26 cellular contexts compared by ENCODE assay signal in genomic region chr21:20802631-20803260, GRCh38.
DNase-seq lines count a peak whose midpoint lies in the region; ATAC-seq and TF ChIP-seq lines count a peak whose summit lies in the region.
"Had no signal": no experiment of that assay in that cellular context is flagged by ENCODE, and none has a peak within 500 bp of the region (broad histone marks: within the 10 kb centered on the region; RNA-seq: fewer than 3 reads in every experiment).

No MANE protein-coding gene starts in this region.

- ATAC-seq in GM23338, result no peak
- ATAC-seq: heart left ventricle; left lobe of liver; SK-N-SH treated with all-trans-retinoic acid at 6 μM for 48 hours; stimulated activated naive CD8-positive, alpha-beta T cell treated with anti-CD3 and anti-CD28 coated beads, Interleukin-15, Interleukin-2, amounts not matched to agents 100 U/mL and 50 U/mL, for 24 hours had no signal

- no peaks in the 10 kb centered on the region for H3K36me3 ChIP-seq in GM23338 (ENCODE audit: insufficient read depth)
- no peaks in the 10 kb centered on the region for H3K36me3 ChIP-seq in stomach smooth muscle (ENCODE audit: control insufficient read depth in 2 of 2, insufficient read depth in 2 of 2, low read length in 2 of 2)
- H3K36me3 ChIP-seq: heart left ventricle, MG63, tibial nerve had no signal

- intact Hi-C loops in activated CD4-positive, alpha-beta memory T cell treated with anti-CD3 and anti-CD28 coated beads for 36 hours (cut with micrococcal nuclease), result no loop called here

- TF ChIP-seq CTCF in GM23338 (conservative IDR thresholded peaks at IDR 0.05; ENCODE audit: low read depth in 2 of 2), result no peak

- H3K27me3 Mint-ChIP-seq in GM23338 (ENCODE audit: insufficient read depth, low read depth, poor library complexity), result peaks cover 2% of the 10 kb centered on the region
- no peaks in the 10 kb centered on the region for H3K27me3 Mint-ChIP-seq in activated CD4-positive, alpha-beta memory T cell treated with anti-CD3 and anti-CD28 coated beads for 36 hours

- H3K36me3 Mint-ChIP-seq in GM23338 (ENCODE audit: low read depth), result no peaks in the 10 kb centered on the region
- no peaks in the 10 kb centered on the region for H3K36me3 Mint-ChIP-seq in activated CD4-positive, alpha-beta memory T cell treated with anti-CD3 and anti-CD28 coated beads for 36 hours

- no peaks in the 10 kb centered on the region for H3K9me3 ChIP-seq in stomach smooth muscle (ENCODE audit: control insufficient read depth in 2 of 2, low read length in 2 of 2)
- H3K9me3 ChIP-seq: MG63, tibial nerve had no signal

- H3K27ac Mint-ChIP-seq in GM23338, result peak overlapping the region; percentile 3; the same call in 1 of the 2 replicates
- no peak overlapping the region for H3K27ac Mint-ChIP-seq in activated CD4-positive, alpha-beta memory T cell treated with anti-CD3 and anti-CD28 coated beads for 36 hours

- POLR2A ChIA-PET in activated CD4-positive, alpha-beta memory T cell treated with anti-CD3 and anti-CD28 coated beads for 36 hours (lab: Charles Lee), result no interaction called here

- H3K4me3 Mint-ChIP-seq in GM23338, result no peak overlapping the region
- no peak overlapping the region for H3K4me3 Mint-ChIP-seq in activated CD4-positive, alpha-beta memory T cell treated with anti-CD3 and anti-CD28 coated beads for 36 hours

- no peaks in the 10 kb centered on the region for H3K9me3 Mint-ChIP-seq in GM23338
- peaks cover 3% of the 10 kb centered on the region for H3K9me3 Mint-ChIP-seq in activated CD4-positive, alpha-beta memory T cell treated with anti-CD3 and anti-CD28 coated beads for 36 hours

- no peaks in the 10 kb centered on the region for H3K79me2 ChIP-seq in GM23338 (replicated peaks; ENCODE audit: insufficient read depth)

- DNase-seq in GM23338 (ENCODE audit: low spot score) (no peak), hypothalamus (lab: John Stamatoyannopoulos, UW) (peak in 28 of 51 donors; percentile 1 to 89 (median 16)), NCI-H2171 treated with DMSO at 0.1 percent for 48 hours (lab: John Stamatoyannopoulos, UW) (no peak), RKO (ENCODE audit: low spot score) (no peak)
- DNase-seq in activated CD4-positive, alpha-beta memory T cell treated with anti-CD3 and anti-CD28 coated beads for 36 hours, result no peak
- DNase-seq: activated CD4-positive, alpha-beta T cell treated with anti-CD3 and anti-CD28 coated beads for 4 hours; activated CD8-positive, alpha-beta memory T cell treated with anti-CD3 and anti-CD28 coated beads for 24 hours; activated gamma-delta T cell treated with Interleukin-2 at 50 U/mL for 16 hours; DND-41; effector CD8-positive, alpha-beta T cell; HCEC 1CT; heart left ventricle; KBM-7; mesendoderm; MG63; NCI-H2081; NCI-H345; NCI-H82; stimulated activated naive CD8-positive, alpha-beta T cell treated with anti-CD3 and anti-CD28 coated beads, Interleukin-15, Interleukin-2, amounts not matched to agents 100 U/mL and 50 U/mL, for 24 hours; T-helper 2 cell had no signal

- peak overlapping the region; percentile 86 for H2AFZ ChIP-seq in GM23338

- H3K4me3 ChIP-seq in GM23338 (no peak overlapping the region), stomach smooth muscle (ENCODE audit: low read length in 2 of 2) (peak overlapping the region; percentile 1 to 52)
- H3K4me3 ChIP-seq: heart left ventricle, MG63, tibial nerve had no signal

- H3F3A ChIP-seq in GM23338 (replicated peaks; ENCODE audit: low read depth), result no peaks in the 10 kb centered on the region

- H3K9ac ChIP-seq in stomach smooth muscle (ENCODE audit: low read length in 2 of 2), result no peak overlapping the region

- no peaks in the 10 kb centered on the region for H4K20me1 ChIP-seq in GM23338 (replicated peaks; ENCODE audit: insufficient read depth)

- H3K27me3 ChIP-seq in GM23338 (ENCODE audit: insufficient read depth), result no peaks in the 10 kb centered on the region
- no peaks in the 10 kb centered on the region for H3K27me3 ChIP-seq in stomach smooth muscle (ENCODE audit: control insufficient read depth in 1 of 2, insufficient read depth in 2 of 2, low read length in 2 of 2)
- H3K27me3 ChIP-seq: heart left ventricle, MG63, tibial nerve had no signal

- H3K27ac ChIP-seq in GM23338 (ENCODE audit: low read depth) (no peak overlapping the region), angular gyrus (ENCODE audit: low read depth, low read length) (peak overlapping the region; percentile 71), stomach smooth muscle (ENCODE audit: low read length) (no peak overlapping the region)
- H3K27ac ChIP-seq: C4-2B, heart left ventricle, tibial nerve had no signal

- CTCF ChIA-PET in activated CD4-positive, alpha-beta memory T cell treated with anti-CD3 and anti-CD28 coated beads for 36 hours (lab: Charles Lee), result no interaction called here

- no peaks in the 10 kb centered on the region for H3K9me2 ChIP-seq in GM23338 (ENCODE audit: insufficient read depth)

- no peak overlapping the region for H3K4me2 ChIP-seq in GM23338

- H3K4me1 ChIP-seq in GM23338 (ENCODE audit: insufficient read depth), result no peaks in the 10 kb centered on the region
- no peaks in the 10 kb centered on the region for H3K4me1 ChIP-seq in stomach smooth muscle (ENCODE audit: control insufficient read depth, insufficient read depth, low read length)
- H3K4me1 ChIP-seq: heart left ventricle, tibial nerve had no signal

- peaks cover 5% of the 10 kb centered on the region; the same call in 2 of the 3 replicates for H3K4me1 Mint-ChIP-seq in GM23338
- H3K4me1 Mint-ChIP-seq in activated CD4-positive, alpha-beta memory T cell treated with anti-CD3 and anti-CD28 coated beads for 36 hours (ENCODE audit: low read depth), result no peaks in the 10 kb centered on the region

TF ChIP-seq in GM23338, 12 proteins besides CTCF, POLR2A, EP300 and RAD21 (continues in another document):
- TF ChIP-seq EZH2 (IDR thresholded peaks at IDR 0.05; ENCODE audit: low read depth, unreplicated experiment) (no peak), POLR2AphosphoS5 (IDR thresholded peaks at IDR 0.05; ENCODE audit: low read depth) (no peak), ZNF462 (CRISPR knock-in tag; IDR thresholded peaks at IDR 0.05) (no peak), JUNB (IDR thresholded peaks at IDR 0.05; ENCODE audit: unreplicated experiment) (no peak)

Comparison
In these comparisons a context has a peak if more than half of its experiments do, and no peak if none do; other contexts are left out.
1. DNase-seq: peak in hypothalamus (28 of 51); none in GM23338 (single experiment), NCI-H2171 treated with DMSO at 0.1 percent for 48 hours (single experiment), RKO (single experiment) and activated CD4-positive, alpha-beta memory T cell treated with anti-CD3 and anti-CD28 coated beads for 36 hours (single experiment).